Comparison of ENCODE assay signal across 11 cellular contexts in the genomic region with DNA sequence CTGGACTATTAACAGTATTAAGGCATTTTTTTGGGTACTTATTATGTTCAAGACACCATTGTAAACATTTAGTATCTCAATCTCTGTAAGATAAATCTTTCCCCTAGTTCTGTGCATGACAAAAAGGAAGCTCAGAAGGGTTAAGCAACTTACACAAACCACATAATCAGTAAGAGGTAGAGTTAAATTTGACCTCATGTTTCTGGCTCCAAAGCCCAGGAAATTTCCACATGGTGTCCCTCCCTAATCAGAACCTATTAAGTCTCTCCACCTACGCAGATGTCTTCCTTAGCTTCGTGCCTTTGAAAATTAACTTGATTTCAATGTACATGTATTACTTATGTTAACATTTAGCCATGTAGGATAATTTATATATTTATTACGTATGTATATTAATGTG. TPM values are rescaled to one million over a fixed set of nuclear protein-coding genes. Genes with fewer than 3 reads are reported as not detected.
DNase-seq lines count a peak whose midpoint lies in the region; ATAC-seq and TF ChIP-seq lines count a peak whose summit lies in the region.
"Had no signal": no experiment of that assay in that cellular context is flagged by ENCODE, and none has a peak within 500 bp of the region (broad histone marks: within the 10 kb centered on the region; RNA-seq: fewer than 3 reads in every experiment).

No MANE protein-coding gene starts in this region.

- H3K27ac ChIP-seq in angular gyrus (ENCODE audit: low read depth, low read length) = peak overlapping the region; percentile 98
- peak overlapping the region in 1 of 4 donors; percentile 87 for H3K27ac ChIP-seq in esophagus muscularis mucosa (replicated peaks in 1 of 4)
- H3K27ac ChIP-seq: BLaER1, colonic mucosa had no signal

- ATAC-seq in GM21786 (IDR thresholded peaks at IDR 0.05; ENCODE audit: unreplicated experiment) = no peak

- TF ChIP-seq POLR2A in esophagus muscularis mucosa (IDR thresholded peaks at IDR 0.05; ENCODE audit: low read depth) = no peak

- no peak for TF ChIP-seq CTCF in esophagus muscularis mucosa (IDR thresholded peaks at IDR 0.05)

- CTCF ChIA-PET in activated naive CD4-positive, alpha-beta T cell treated with anti-CD3 and anti-CD28 coated beads for 36 hours (lab: Charles Lee) = interaction anchor here (0.6 to 0.7 kb wide), 3 partner anchors 49 to 713 kb away, joined by 3 read pairs; partner anchors contain the start of gene HIBCH

- no peaks in the 10 kb centered on the region for H3K9me3 ChIP-seq in esophagus muscularis mucosa
- H3K9me3 ChIP-seq: BLaER1, colonic mucosa had no signal

- TF ChIP-seq EP300 in esophagus muscularis mucosa (IDR thresholded peaks at IDR 0.05) = no peak

- no peaks in the 10 kb centered on the region for H3K27me3 Mint-ChIP-seq in activated naive CD4-positive, alpha-beta T cell treated with anti-CD3 and anti-CD28 coated beads for 36 hours (ENCODE audit: low read depth)

- H3K27me3 ChIP-seq in esophagus muscularis mucosa = no peaks in the 10 kb centered on the region
- H3K27me3 ChIP-seq: colonic mucosa had no signal

- H3K4me1 ChIP-seq in esophagus muscularis mucosa = peaks cover 18 to 64% (median 56%) of the 10 kb centered on the region in 4 donors

- H3K36me3 Mint-ChIP-seq in activated naive CD4-positive, alpha-beta T cell treated with anti-CD3 and anti-CD28 coated beads for 36 hours (ENCODE audit: low read depth) = no peaks in the 10 kb centered on the region

- no peak overlapping the region for H3K4me3 ChIP-seq in esophagus muscularis mucosa
- H3K4me3 ChIP-seq: colonic mucosa had no signal

- no peaks in the 10 kb centered on the region for H3K9me3 Mint-ChIP-seq in activated naive CD4-positive, alpha-beta T cell treated with anti-CD3 and anti-CD28 coated beads for 36 hours

- DNase-seq in activated naive CD4-positive, alpha-beta T cell treated with anti-CD3 and anti-CD28 coated beads for 36 hours = no peak
- no peak for DNase-seq in activated naive CD4-positive, alpha-beta T cell (lab: John Stamatoyannopoulos, UW)
- peak; percentile 31 to 83 for DNase-seq in NOMO-1 (lab: John Stamatoyannopoulos, UW; ENCODE audit: unreplicated experiment in 2 of 2)
- peak; percentile 70 for DNase-seq in superior temporal gyrus (ENCODE audit: extremely low spot score)
- DNase-seq in UCSD-AML1 (lab: John Stamatoyannopoulos, UW; ENCODE audit: unreplicated experiment) = no peak
- no peak for DNase-seq in esophagus muscularis mucosa (ENCODE audit: extremely low spot score)
- DNase-seq: colonic mucosa, NCI-H2107 had no signal

- peak overlapping the region; percentile 84 for H3K4me3 Mint-ChIP-seq in activated naive CD4-positive, alpha-beta T cell treated with anti-CD3 and anti-CD28 coated beads for 36 hours

- peaks cover 53% of the 10 kb centered on the region for H3K4me1 Mint-ChIP-seq in activated naive CD4-positive, alpha-beta T cell treated with anti-CD3 and anti-CD28 coated beads for 36 hours (ENCODE audit: low read depth)

- no peaks in the 10 kb centered on the region for H3K36me3 ChIP-seq in esophagus muscularis mucosa
- H3K36me3 ChIP-seq: BLaER1, colonic mucosa had no signal

- 61% methylated on average over 3 of the region's 3 CpGs for WGBS in esophagus muscularis mucosa

- peak overlapping the region; percentile 90 for H3K27ac Mint-ChIP-seq in activated naive CD4-positive, alpha-beta T cell treated with anti-CD3 and anti-CD28 coated beads for 36 hours

- intact Hi-C loops in activated naive CD4-positive, alpha-beta T cell treated with anti-CD3 and anti-CD28 coated beads for 36 hours (cut with micrococcal nuclease) = loop anchor here (10.0 kb wide), 1 partner anchor 965 kb away; the partner anchor contains the start of gene WDR75
- intact Hi-C loops in esophagus muscularis mucosa (cut with DNase I) = no loop called here

RNA-seq across cellular contexts. Expression of gene MFSD6, which starts 2.0 kb away (rescaled TPM):
- 10 to 100 TPM; 21.0 to 21.6 TPM for total RNA-seq in activated naive CD4-positive, alpha-beta T cell treated with anti-CD3 and anti-CD28 coated beads for 36 hours
- 100 to 1,000 TPM; 145 to 180 (median 163) TPM for total RNA-seq in esophagus muscularis mucosa

Comparison
In these comparisons a context has a peak if more than half of its experiments do, and no peak if none do; other contexts are left out.
1. DNase-seq: peak in NOMO-1 (2 of 2) and superior temporal gyrus (single experiment); none in activated naive CD4-positive, alpha-beta T cell treated with anti-CD3 and anti-CD28 coated beads for 36 hours (single experiment), activated naive CD4-positive, alpha-beta T cell (0 of 4), UCSD-AML1 (single experiment) and esophagus muscularis mucosa (single experiment).
2. RNA of gene MFSD6, which starts 2.0 kb away (total RNA-seq): 145 to 180 TPM in esophagus muscularis mucosa; 21.0 to 21.6 TPM in activated naive CD4-positive, alpha-beta T cell treated with anti-CD3 and anti-CD28 coated beads for 36 hours; every median in the first group is over 4 times any median in the second.